8 cellular contexts compared by ENCODE assay signal in genomic region chr5:136080113-136080482, GRCh38. TPM values are rescaled to one million over a fixed set of nuclear protein-coding genes. Genes with fewer than 3 reads are reported as not detected.
DNase-seq lines count a peak whose midpoint lies in the region; ATAC-seq and TF ChIP-seq lines count a peak whose summit lies in the region.

No MANE protein-coding gene starts in this region.

- peaks cover 0 to 50% (median 11%) of the 10 kb centered on the region in 4 donors for H3K4me1 ChIP-seq in sigmoid colon

- no peaks in the 10 kb centered on the region for H3K9me3 ChIP-seq in sigmoid colon

- no peak for TF ChIP-seq POLR2A in sigmoid colon (IDR thresholded peaks at IDR 0.05)

- peak overlapping the region in 3 of 4 donors; percentile 57 to 83 (median 72) for H3K27ac ChIP-seq in sigmoid colon

- TF ChIP-seq CTCF in epithelial cell of proximal tubule (conservative IDR thresholded peaks at IDR 0.05; ENCODE audit: low read depth, low read length) (no peak), sigmoid colon (IDR thresholded peaks at IDR 0.05) (no peak)

- ATAC-seq in GM19043 (IDR thresholded peaks at IDR 0.05; ENCODE audit: low read depth, unreplicated experiment) = peak; percentile 2
- ATAC-seq in HG03521 (IDR thresholded peaks at IDR 0.05; ENCODE audit: unreplicated experiment) = peak; percentile 20

- no peaks in the 10 kb centered on the region for H3K36me3 ChIP-seq in sigmoid colon

- peak overlapping the region; percentile 74 for H3K4me3 ChIP-seq in epithelial cell of proximal tubule (ENCODE audit: low read depth, low read length)
- H3K4me3 ChIP-seq in sigmoid colon = peak overlapping the region; percentile 24 to 39 (median 34)

- 51 to 52% methylated on average over 13 of the region's 13 CpGs for WGBS in sigmoid colon, 2 donors

- TF ChIP-seq EP300 in sigmoid colon (IDR thresholded peaks at IDR 0.05) = no peak

- H3K27me3 ChIP-seq in sigmoid colon = no peaks in the 10 kb centered on the region

- intact Hi-C loops in sigmoid colon (cut with DNase I) = loop anchor here (2.0 kb wide), 1 partner anchor 53 kb away; the partner anchor contains the start of gene SMAD5

- DNase-seq in epithelial cell of proximal tubule (ENCODE audit: low read depth) (no peak), sigmoid colon (no peak), DMS79 (lab: John Stamatoyannopoulos, UW) (no peak), NCI-H748 (lab: John Stamatoyannopoulos, UW; ENCODE audit: unreplicated experiment) (no peak), NCI-H1105 treated with DMSO at 0.1 percent for 48 hours (lab: John Stamatoyannopoulos, UW) (no peak)
- no peak for DNase-seq in stimulated activated naive CD4-positive, alpha-beta T cell treated with Interleukin-2 at 50 U/mL for 16 hours (lab: John Stamatoyannopoulos, UW)

RNA-seq across cellular contexts. Expression of gene TGFBI, which starts 51.3 kb away (rescaled TPM):
- total RNA-seq in epithelial cell of proximal tubule (336 and 371 TPM in 2 replicates), sigmoid colon (100 to 1,000 TPM in 2 of 4 donors, 10 to 100 TPM in 2; 49.2 to 178 (median 91.6) TPM)
- polyA plus RNA-seq in sigmoid colon = 100 to 1,000 TPM in 1 of 3 donors, 10 to 100 TPM in 2; 48.6 to 106 (median 65.3) TPM

RNA-seq across cellular contexts. Expression of gene SMAD5, which starts 52.5 kb away (rescaled TPM):
- total RNA-seq in epithelial cell of proximal tubule = 32.9 and 34.1 TPM in 2 replicates
- total RNA-seq in sigmoid colon = 10 to 100 TPM; 47.6 to 85.0 (median 59.8) TPM
- polyA plus RNA-seq in sigmoid colon = 1 to 10 TPM; 4.9 to 9.7 (median 6.6) TPM
